11 cellular contexts compared by ENCODE assay signal in genomic region chr16:85138073-85138824, GRCh38. TPM values are rescaled to one million over a fixed set of nuclear protein-coding genes. Genes with fewer than 3 reads are reported as not detected.
DNase-seq lines count a peak whose midpoint lies in the region; ATAC-seq and TF ChIP-seq lines count a peak whose summit lies in the region.
"Had no signal": no experiment of that assay in that cellular context is flagged by ENCODE, and none has a peak within 500 bp of the region (broad histone marks: within the 10 kb centered on the region; RNA-seq: fewer than 3 reads in every experiment).

No MANE protein-coding gene starts in this region.

- H2AK5ac ChIP-seq in mesendoderm (ENCODE audit: low read length) = no peak overlapping the region

- H3K79me2 ChIP-seq in hepatocyte = no peaks in the 10 kb centered on the region
- H3K79me2 ChIP-seq in mesendoderm (ENCODE audit: control insufficient read depth, insufficient read depth, low read length) = no peaks in the 10 kb centered on the region

- no peak overlapping the region for H3K56ac ChIP-seq in mesendoderm (ENCODE audit: low read length)

- H4K5ac ChIP-seq in mesendoderm (ENCODE audit: low read length) = no peak overlapping the region

- H3K9ac ChIP-seq in BLaER1 treated with 17β-estradiol and CSF1 and Interleukin-3, amounts not matched to agents 10 nM and 100 nM = peak overlapping the region in 1 of 11 experiments; percentile 65; a peak in 2 of 22 replicates
- H3K9ac ChIP-seq in skeletal muscle tissue (ENCODE audit: low read depth in 1 of 3, low read length in 3 of 3) (peak overlapping the region in 1 of 3 donors; percentile 72), mesendoderm (ENCODE audit: low read length) (no peak overlapping the region)

- WGBS in hepatocyte (ENCODE audit: low lambda C conversion rate, missing lambda C conversion rate) = 81% methylated on average over 12 of the region's 12 CpGs
- no CpG with 5 or more reads among the region's 12 CpGs for WGBS in mesendoderm (ENCODE audit: extremely low coverage, insufficient coverage, low lambda C conversion rate)

- peak overlapping the region; percentile 76 to 99 (median 91) for H3K4me2 ChIP-seq in BLaER1 treated with 17β-estradiol and CSF1 and Interleukin-3, amounts not matched to agents 10 nM and 100 nM
- peak overlapping the region; percentile 69 for H3K4me2 ChIP-seq in hepatocyte
- H3K4me2 ChIP-seq in mesendoderm (ENCODE audit: low read length) = no peak overlapping the region

- peaks cover 0 to 23% (median 12%) of the 10 kb centered on the region in 11 experiments; a peak in 19 of 22 replicates for H3K27me3 ChIP-seq in BLaER1 treated with 17β-estradiol and CSF1 and Interleukin-3, amounts not matched to agents 10 nM and 100 nM
- H3K27me3 ChIP-seq in hepatocyte (no peaks in the 10 kb centered on the region), skeletal muscle tissue (ENCODE audit: control insufficient read depth in 3 of 3, insufficient read depth in 3 of 3, low read length in 3 of 3) (no peaks in the 10 kb centered on the region), mesendoderm (ENCODE audit: insufficient read depth, low read length, poor library complexity) (no peaks in the 10 kb centered on the region)

- no peaks in the 10 kb centered on the region for H3K79me1 ChIP-seq in mesendoderm (ENCODE audit: low read length)

- H3K4ac ChIP-seq in mesendoderm (ENCODE audit: low read depth, low read length) = no peak overlapping the region

- DNase-seq in hepatocyte (ENCODE audit: low spot score) = no peak
- no peak for DNase-seq in mesendoderm
- no peak for DNase-seq in AML-193 (lab: John Stamatoyannopoulos, UW)
- DNase-seq: activated naive CD4-positive, alpha-beta T cell treated with Interleukin-2 at 50 U/mL for 16 hours; T-helper 9 cell had no signal

- H3K4me1 ChIP-seq in BLaER1 treated with 17β-estradiol and CSF1 and Interleukin-3, amounts not matched to agents 10 nM and 100 nM = peaks cover 38 to 67% (median 52%) of the 10 kb centered on the region in 10 experiments
- H3K4me1 ChIP-seq in hepatocyte (ENCODE audit: insufficient read depth) (peaks cover 37% of the 10 kb centered on the region), skeletal muscle tissue (ENCODE audit: control insufficient read depth in 3 of 3, insufficient read depth in 3 of 3, low read length in 3 of 3) (peaks cover 43 to 57% (median 52%) of the 10 kb centered on the region in 3 donors), mesendoderm (ENCODE audit: control insufficient read depth, low read depth, low read length) (no peaks in the 10 kb centered on the region)

- no peaks in the 10 kb centered on the region for H3K9me2 ChIP-seq in hepatocyte (replicated peaks; ENCODE audit: insufficient read depth)

- no peak overlapping the region for H2BK5ac ChIP-seq in mesendoderm (ENCODE audit: low read length)

- H4K8ac ChIP-seq in mesendoderm (ENCODE audit: low read depth, low read length) = no peak overlapping the region

- no peak for ATAC-seq in GM18907 (IDR thresholded peaks at IDR 0.05; ENCODE audit: unreplicated experiment)
- no peak for ATAC-seq in GM19351 (IDR thresholded peaks at IDR 0.05; ENCODE audit: unreplicated experiment)

- H3K9me3 ChIP-seq in BLaER1 treated with 17β-estradiol and CSF1 and Interleukin-3, amounts not matched to agents 10 nM and 100 nM (replicated peaks in 1 of 11) = no peaks in the 10 kb centered on the region
- H3K9me3 ChIP-seq in hepatocyte (ENCODE audit: low read depth) (no peaks in the 10 kb centered on the region), skeletal muscle tissue (ENCODE audit: control insufficient read depth in 3 of 3, low read length in 3 of 3) (peaks cover 0 to 5% (median 0%) of the 10 kb centered on the region in 3 donors)

- no peaks in the 10 kb centered on the region for H3K36me3 ChIP-seq in BLaER1 treated with 17β-estradiol and CSF1 and Interleukin-3, amounts not matched to agents 10 nM and 100 nM
- no peaks in the 10 kb centered on the region for H3K36me3 ChIP-seq in hepatocyte (replicated peaks; ENCODE audit: insufficient read depth, low read depth)
- no peaks in the 10 kb centered on the region for H3K36me3 ChIP-seq in skeletal muscle tissue (ENCODE audit: control insufficient read depth in 3 of 3, insufficient read depth in 3 of 3, low read length in 3 of 3)
- H3K36me3 ChIP-seq in mesendoderm (ENCODE audit: control insufficient read depth, insufficient read depth, low read length) = no peaks in the 10 kb centered on the region

- no peaks in the 10 kb centered on the region; a peak in 1 of 22 replicates for H4K20me1 ChIP-seq in BLaER1 treated with 17β-estradiol and CSF1 and Interleukin-3, amounts not matched to agents 10 nM and 100 nM
- H4K20me1 ChIP-seq in hepatocyte (ENCODE audit: insufficient read depth, poor library complexity, severe bottlenecking) = no peaks in the 10 kb centered on the region

- H2AFZ ChIP-seq in hepatocyte = peak overlapping the region; percentile 21

- 0 out of 20 replicates have a peak overlapping the region, but pooled peaks of 1 of the 10 experiments have one; percentile 59 for H3K4me3 ChIP-seq in BLaER1 treated with 17β-estradiol and CSF1 and Interleukin-3, amounts not matched to agents 10 nM and 100 nM
- H3K4me3 ChIP-seq in WI38 (ENCODE audit: low read depth, low read length) = peak overlapping the region; percentile 39; the same call in 1 of the 2 replicates
- H3K4me3 ChIP-seq in hepatocyte = no peak overlapping the region
- peak overlapping the region in 2 of 3 donors; percentile 58 to 68 for H3K4me3 ChIP-seq in skeletal muscle tissue (ENCODE audit: low read length in 3 of 3)
- no peak overlapping the region for H3K4me3 ChIP-seq in mesendoderm (ENCODE audit: low read length)

- no peak overlapping the region for H2BK120ac ChIP-seq in mesendoderm (ENCODE audit: low read depth, low read length)

- TF ChIP-seq CTCF in WI38 (IDR thresholded peaks at IDR 0.05; ENCODE audit: low read depth, low read length) (no peak), hepatocyte (IDR thresholded peaks at IDR 0.05; ENCODE audit: poor library complexity) (no peak)

- no peak overlapping the region for H3K23ac ChIP-seq in mesendoderm (ENCODE audit: low read length)

- H2BK15ac ChIP-seq in mesendoderm (replicated peaks; ENCODE audit: low read depth) = no peak overlapping the region

- peak overlapping the region in 2 of 11 experiments; percentile 80 to 81; a peak in 3 of 22 replicates for H3K27ac ChIP-seq in BLaER1 treated with 17β-estradiol and CSF1 and Interleukin-3, amounts not matched to agents 10 nM and 100 nM
- H3K27ac ChIP-seq in hepatocyte (peak overlapping the region; percentile 70), skeletal muscle tissue (ENCODE audit: low read depth, low read length) (peak overlapping the region; percentile 85), mesendoderm (ENCODE audit: low read depth, low read length) (no peak overlapping the region)

- no peak overlapping the region for H3K18ac ChIP-seq in mesendoderm (ENCODE audit: low read length)

RNA-seq across cellular contexts. Expression of gene CIBAR2, which starts 26.0 kb away (rescaled TPM):
- total RNA-seq in hepatocyte (0.13 TPM in 1 of 2 replicates, not detected in the other), skeletal muscle tissue (not detected)
- not detected in 2 replicates for polyA plus RNA-seq in hepatocyte
- 0.07 TPM for polyA plus RNA-seq in mesendoderm (2013, experiment 1 of 2)
- polyA plus RNA-seq in mesendoderm (2013, experiment 2 of 2) = not detected
- polyA plus RNA-seq: neural cell had no signal

Comparison
In these comparisons a context has a peak if more than half of its experiments do, and no peak if none do; other contexts are left out.
1. H3K4me3 ChIP-seq: peak in WI38 (single experiment) and skeletal muscle tissue (2 of 3); none in hepatocyte (single experiment) and mesendoderm (single experiment).